14 cellular contexts compared by ENCODE assay signal in the genomic region with DNA sequence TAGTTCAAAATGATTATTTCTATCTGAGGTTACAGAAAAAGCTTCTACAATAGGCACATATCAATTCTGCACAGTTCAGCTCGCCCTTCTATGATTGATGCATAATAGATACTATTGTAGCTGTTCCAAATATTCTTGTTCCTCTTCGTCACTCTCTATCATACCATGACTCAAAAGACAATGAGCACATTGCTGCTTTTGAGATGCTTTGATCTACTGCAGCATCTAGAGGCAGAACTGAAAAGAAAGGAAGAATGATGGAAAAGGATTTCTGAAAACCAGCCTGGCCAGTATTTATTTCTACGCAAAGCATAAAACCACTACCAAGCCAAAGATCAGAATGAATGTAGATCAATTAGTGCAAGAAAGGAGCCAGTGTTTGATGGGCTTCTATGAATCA. TPM values are rescaled to one million over a fixed set of nuclear protein-coding genes. Genes with fewer than 3 reads are reported as not detected.
A peak's percentile ranks its signal among the peaks of the same experiment; 100 is the strongest.
DNase-seq lines count a peak whose midpoint lies in the region; ATAC-seq and TF ChIP-seq lines count a peak whose summit lies in the region.
"Had no signal": no experiment of that assay in that cellular context is flagged by ENCODE, and none has a peak within 500 bp of the region (broad histone marks: within the 10 kb centered on the region; RNA-seq: fewer than 3 reads in every experiment).

No MANE protein-coding gene starts in this region.

- H3K27me3 ChIP-seq in GM23248 (replicated peaks; ENCODE audit: insufficient read depth) (0 out of 2 replicates have a peak, but pooled peaks cover 2% of the 10 kb centered on the region), right cardiac atrium (ENCODE audit: control insufficient read depth, insufficient read depth) (no peaks in the 10 kb centered on the region)
- H3K27me3 ChIP-seq: BE2C had no signal

- in situ Hi-C loops in GM23248 (cut with MboI): no loop called here

- H3K4me2 ChIP-seq in GM23248 (ENCODE audit: unreplicated experiment): no peak overlapping the region

- no peaks in the 10 kb centered on the region for H3K9me3 ChIP-seq in GM23248 (ENCODE audit: low read depth)
- H3K9me3 ChIP-seq in right cardiac atrium (ENCODE audit: control insufficient read depth, low read length): no peaks in the 10 kb centered on the region
- H3K9me3 ChIP-seq: BE2C had no signal

- no peak overlapping the region for H3K27ac ChIP-seq in GM23248
- H3K27ac ChIP-seq in right cardiac atrium (ENCODE audit: low read length): no peak overlapping the region

- no peak overlapping the region for H2AFZ ChIP-seq in GM23248

- peak; percentile 2 for DNase-seq in GM23248
- peak; percentile 22 for DNase-seq in fibroblast of mammary gland (ENCODE audit: low read depth)
- peak; percentile 33 for DNase-seq in inferior parietal cortex (ENCODE audit: extremely low spot score)
- DNase-seq in pons (ENCODE audit: low spot score): peak; percentile 19
- DNase-seq in activated naive CD4-positive, alpha-beta T cell (lab: John Stamatoyannopoulos, UW): no peak
- DNase-seq in right cardiac atrium: no peak
- no peak for DNase-seq in Calu3
- DNase-seq: BE2C; CD4-positive, CD25-positive, alpha-beta regulatory T cell; CD8-positive, alpha-beta memory T cell; COR-L47; GDM1; H9 had no signal

- H4K20me1 ChIP-seq in GM23248 (ENCODE audit: insufficient read depth): no peaks in the 10 kb centered on the region

- H3K27ac Mint-ChIP-seq in Calu3 (ENCODE audit: unreplicated experiment): no peak overlapping the region
- H3K27ac Mint-ChIP-seq: CD8-positive, alpha-beta memory T cell; H9 had no signal

- no peak overlapping the region for H3K4me3 Mint-ChIP-seq in Calu3 (ENCODE audit: low read depth, unreplicated experiment)
- H3K4me3 Mint-ChIP-seq: CD8-positive, alpha-beta memory T cell; H9 had no signal

- no peaks in the 10 kb centered on the region for H3K79me2 ChIP-seq in GM23248 (ENCODE audit: insufficient read depth)

- H3K9me3 Mint-ChIP-seq in Calu3 (ENCODE audit: low read depth, unreplicated experiment): peaks cover 2% of the 10 kb centered on the region
- H3K9me3 Mint-ChIP-seq: H9 had no signal

- no TSS peak for BruUV-seq in Calu3 (replicated peaks; lab: Mats Ljungman, UMichigan)

- no peaks in the 10 kb centered on the region for H3K27me3 Mint-ChIP-seq in Calu3 (ENCODE audit: unreplicated experiment)
- H3K27me3 Mint-ChIP-seq: CD4-positive, CD25-positive, alpha-beta regulatory T cell; CD8-positive, alpha-beta memory T cell had no signal

- 35 to 38% methylated on average over 3 of the region's 3 CpGs for WGBS in GM23248 (ENCODE audit: low coverage in 1 of 2, low lambda C conversion rate in 2 of 2, missing lambda C conversion rate in 2 of 2), 2 experiments
- WGBS in right cardiac atrium: 71% methylated on average over 3 of the region's 3 CpGs

- H3K36me3 ChIP-seq in GM23248 (ENCODE audit: low read depth): no peaks in the 10 kb centered on the region
- H3K36me3 ChIP-seq: BE2C had no signal

- no peaks in the 10 kb centered on the region for H3K36me3 Mint-ChIP-seq in Calu3 (ENCODE audit: insufficient read depth, unreplicated experiment)
- H3K36me3 Mint-ChIP-seq: CD4-positive, CD25-positive, alpha-beta regulatory T cell; CD8-positive, alpha-beta memory T cell had no signal

- H3K4me1 ChIP-seq in GM23248 (ENCODE audit: insufficient read depth) (no peaks in the 10 kb centered on the region), right cardiac atrium (ENCODE audit: control insufficient read depth, insufficient read depth, low read length) (no peaks in the 10 kb centered on the region)
- H3K4me1 ChIP-seq: BE2C had no signal

- H3K4me1 Mint-ChIP-seq in Calu3 (ENCODE audit: low read depth, unreplicated experiment): no peaks in the 10 kb centered on the region
- H3K4me1 Mint-ChIP-seq: CD4-positive, CD25-positive, alpha-beta regulatory T cell; CD8-positive, alpha-beta memory T cell; H9 had no signal

- H3F3A ChIP-seq in GM23248 (ENCODE audit: insufficient read depth): no peaks in the 10 kb centered on the region

- ATAC-seq in HG03139 (IDR thresholded peaks at IDR 0.05; ENCODE audit: unreplicated experiment) (no peak), right cardiac atrium (no peak)

- CTCF ChIA-PET in Calu3 (lab: Charles Lee): no interaction called here

- intact Hi-C loops in right cardiac atrium (cut with DNase I): no loop called here
- intact Hi-C loops in Calu3 (cut with micrococcal nuclease; ENCODE audit: unreplicated experiment): no loop called here

- TF ChIP-seq CTCF in fibroblast of mammary gland (conservative IDR thresholded peaks at IDR 0.05; ENCODE audit: control insufficient read depth, insufficient read depth, low read depth, low read length) (peak; percentile 14), Calu3 (IDR thresholded peaks at IDR 0.05; ENCODE audit: unreplicated experiment) (no peak)

- H3K9ac ChIP-seq in GM23248: no peak overlapping the region

- no peak overlapping the region for H3K4me3 ChIP-seq in GM23248
- H3K4me3 ChIP-seq in fibroblast of mammary gland (ENCODE audit: control insufficient read depth, low read depth, low read length): no peak overlapping the region
- no peak overlapping the region for H3K4me3 ChIP-seq in right cardiac atrium (ENCODE audit: low read length)

- H3K9me2 ChIP-seq in GM23248 (ENCODE audit: insufficient read depth): no peaks in the 10 kb centered on the region

RNA-seq across cellular contexts. Expression of a gene that starts 59.3 kb away (rescaled TPM):
- total RNA-seq in GM23248 (2014; rRNA removed; shearing (Covaris generic)): 2.3 and 3.5 TPM in 2 replicates
- polyA plus RNA-seq in GM23248 (2016; fragmentation: Nextera tagmentation; extraction: Ambion mirVana) (0.81 and 0.87 TPM in 2 replicates), right cardiac atrium (5.5 TPM)
- total RNA-seq in right cardiac atrium (10 to 100 TPM; 25.2 to 37.4 (median 27.0) TPM), Calu3 (2022) (not detected in 2 replicates)

Comparison
In these comparisons a context has a peak if more than half of its experiments do, and no peak if none do; other contexts are left out.
1. DNase-seq: peak in GM23248 (single experiment), fibroblast of mammary gland (single experiment), inferior parietal cortex (single experiment) and pons (single experiment); none in activated naive CD4-positive, alpha-beta T cell (0 of 4), right cardiac atrium (0 of 3) and Calu3 (single experiment).